In genomic region chr11:102464037-102464436, GRCh38 we compare ENCODE assay signal across 24 cellular contexts.
"Had no signal": no experiment of that assay in that cellular context is flagged by ENCODE, and none has a peak within 500 bp of the region (broad histone marks: within the 10 kb centered on the region; RNA-seq: fewer than 3 reads in every experiment).

No MANE protein-coding gene starts in this region.

- H3K27me3 Mint-ChIP-seq: activated B cell treated with CpG ODN at 0.5 μM for 24 hours; activated CD4-positive, alpha-beta memory T cell treated with anti-CD3 and anti-CD28 coated beads for 36 hours; activated CD4-positive, alpha-beta T cell treated with anti-CD3 and anti-CD28 coated beads for 36 hours; activated CD8-positive, alpha-beta memory T cell treated with anti-CD3 and anti-CD28 coated beads, Interleukin-2, amount 10 ng/mL, durations not matched to agents 7 days and 5 days; activated naive CD8-positive, alpha-beta T cell treated with anti-CD3 and anti-CD28 coated beads, Interleukin-2, amount 50 U/mL, for 24 hours; memory B cell had no signal

- H3K4me3 ChIP-seq: coronary artery, esophagus squamous epithelium, gastroesophageal sphincter, thyroid gland had no signal

- ATAC-seq: activated CD8-positive, alpha-beta memory T cell treated with anti-CD3 and anti-CD28 coated beads, Interleukin-2, amount 10 ng/mL, durations not matched to agents 7 days and 5 days; activated naive CD8-positive, alpha-beta T cell treated with anti-CD3 and anti-CD28 coated beads, Interleukin-2, amount 50 U/mL, for 24 hours; gastroesophageal sphincter; left cardiac atrium; sciatic nerve had no signal

- H3K27ac ChIP-seq: coronary artery, esophagus squamous epithelium, gastroesophageal sphincter, thyroid gland had no signal

- H3K36me3 Mint-ChIP-seq: activated CD4-positive, alpha-beta memory T cell treated with anti-CD3 and anti-CD28 coated beads for 36 hours; activated CD8-positive, alpha-beta memory T cell treated with anti-CD3 and anti-CD28 coated beads, Interleukin-2, amount 10 ng/mL, durations not matched to agents 7 days and 5 days; memory B cell had no signal

- DNase-seq: activated B cell treated with CpG ODN at 0.5 μM for 24 hours; activated CD4-positive, alpha-beta memory T cell treated with anti-CD3 and anti-CD28 coated beads for 36 hours; activated CD4-positive, alpha-beta T cell treated with anti-CD3 and anti-CD28 coated beads for 36 hours; activated CD8-positive, alpha-beta memory T cell treated with anti-CD3 and anti-CD28 coated beads, Interleukin-2, amount 10 ng/mL, durations not matched to agents 7 days and 5 days; activated gamma-delta T cell; activated naive CD4-positive, alpha-beta T cell treated with anti-CD3 and anti-CD28 coated beads, Interleukin-2, amount 50 U/mL, for 16 hours; activated naive CD8-positive, alpha-beta T cell treated with anti-CD3 and anti-CD28 coated beads, Interleukin-2, amount 50 U/mL, for 24 hours; activated T-cell treated with anti-CD3 and anti-CD28 coated beads for 4 hours; cerebellar nuclear complex; esophagus squamous epithelium; head of caudate nucleus; hypothalamus; left cardiac atrium; nephron progenitor cell; small intestine; stimulated activated CD4-positive, alpha-beta T cell treated with anti-CD3 and anti-CD28 coated beads, Interleukin-15, amount 100 ng/mL, for 24 hours; stimulated activated CD8-positive, alpha-beta memory T cell treated with anti-CD3 and anti-CD28 coated beads, Interleukin-4, amount 100 ng/mL, for 48 hours; stimulated activated naive CD4-positive, alpha-beta T cell treated with Interleukin-2 at 50 U/mL for 16 hours; T-helper 9 cell; thyroid gland had no signal

- H3K4me1 Mint-ChIP-seq: nephron progenitor cell had no signal

- H3K9me3 ChIP-seq: esophagus squamous epithelium, gastroesophageal sphincter, thyroid gland had no signal

- H3K36me3 ChIP-seq: esophagus squamous epithelium, gastroesophageal sphincter, thyroid gland had no signal

- H3K4me3 Mint-ChIP-seq: activated B cell treated with CpG ODN at 0.5 μM for 24 hours; activated CD4-positive, alpha-beta memory T cell treated with anti-CD3 and anti-CD28 coated beads for 36 hours; activated CD4-positive, alpha-beta T cell treated with anti-CD3 and anti-CD28 coated beads for 36 hours; activated CD8-positive, alpha-beta memory T cell treated with anti-CD3 and anti-CD28 coated beads, Interleukin-2, amount 10 ng/mL, durations not matched to agents 7 days and 5 days; activated naive CD8-positive, alpha-beta T cell treated with anti-CD3 and anti-CD28 coated beads, Interleukin-2, amount 50 U/mL, for 24 hours; memory B cell; nephron progenitor cell had no signal

- H3K27me3 ChIP-seq: esophagus squamous epithelium, gastroesophageal sphincter, thyroid gland had no signal

- H3K27ac Mint-ChIP-seq: activated B cell treated with CpG ODN at 0.5 μM for 24 hours; activated CD4-positive, alpha-beta memory T cell treated with anti-CD3 and anti-CD28 coated beads for 36 hours; activated CD4-positive, alpha-beta T cell treated with anti-CD3 and anti-CD28 coated beads for 36 hours; activated CD8-positive, alpha-beta memory T cell treated with anti-CD3 and anti-CD28 coated beads, Interleukin-2, amount 10 ng/mL, durations not matched to agents 7 days and 5 days; activated naive CD8-positive, alpha-beta T cell treated with anti-CD3 and anti-CD28 coated beads, Interleukin-2, amount 50 U/mL, for 24 hours; memory B cell; nephron progenitor cell had no signal

- H3K9me3 Mint-ChIP-seq: activated B cell treated with CpG ODN at 0.5 μM for 24 hours; activated CD4-positive, alpha-beta memory T cell treated with anti-CD3 and anti-CD28 coated beads for 36 hours; memory B cell; nephron progenitor cell had no signal
